In genomic region chr11:46675949-46676348, GRCh38 we compare ENCODE assay signal across 12 cellular contexts. TPM values are rescaled to one million over a fixed set of nuclear protein-coding genes. Genes with fewer than 3 reads are reported as not detected.
DNase-seq lines count a peak whose midpoint lies in the region; ATAC-seq and TF ChIP-seq lines count a peak whose summit lies in the region.
"Had no signal": no experiment of that assay in that cellular context is flagged by ENCODE, and none has a peak within 500 bp of the region (broad histone marks: within the 10 kb centered on the region; RNA-seq: fewer than 3 reads in every experiment).

No MANE protein-coding gene starts in this region.

- peaks cover 5 to 10% (median 9%) of the 10 kb centered on the region in 3 donors for H3K27me3 Mint-ChIP-seq in immature natural killer cell (ENCODE audit: low read depth in 3 of 3)

- TF ChIP-seq CTCF in ovary (IDR thresholded peaks at IDR 0.05) = no peak

- H3K9me3 Mint-ChIP-seq in immature natural killer cell = no peaks in the 10 kb centered on the region

- no peak for TF ChIP-seq EP300 in ovary (IDR thresholded peaks at IDR 0.05)

- peaks cover 55 to 57% of the 10 kb centered on the region in 2 donors for H3K4me1 Mint-ChIP-seq in immature natural killer cell

- H3K27ac ChIP-seq in epithelial cell of prostate (peak overlapping the region; percentile 70), ovary (peak overlapping the region; percentile 7 to 71)

- peaks cover 22% of the 10 kb centered on the region for H3K4me1 ChIP-seq in ovary (ENCODE audit: insufficient read depth)

- peak; percentile 6 for DNase-seq in left cardiac atrium
- DNase-seq in left ventricle myocardium superior = no peak
- no peak for DNase-seq in epithelial cell of prostate (ENCODE audit: low read depth, low spot score)
- DNase-seq in ovary = peak in 2 of 5 donors; percentile 12 to 29
- no peak for DNase-seq in AG08396 (ENCODE audit: low spot score)
- DNase-seq in left lobe of liver (ENCODE audit: low spot score) = no peak
- DNase-seq in OCI-M2 (lab: John Stamatoyannopoulos, UW; ENCODE audit: unreplicated experiment) = no peak
- DNase-seq in immature natural killer cell = no peak
- DNase-seq: activated T-cell treated with anti-CD3 and anti-CD28 coated beads for 4 hours; NCI-H345; stimulated activated CD8-positive, alpha-beta memory T cell treated with anti-CD3 and anti-CD28 coated beads, Interleukin-4, amount 100 ng/mL, for 48 hours; T-helper 1 cell had no signal

- no peaks in the 10 kb centered on the region for H3K9me3 ChIP-seq in ovary

- WGBS in ovary, 3 donors = 63 to 79% (median 65%) methylated on average over 7 of the region's 7 CpGs

- no peak for TF ChIP-seq POLR2A in ovary (IDR thresholded peaks at IDR 0.05)

- H3K27me3 ChIP-seq in ovary = no peaks in the 10 kb centered on the region

- H3K36me3 ChIP-seq in ovary = no peaks in the 10 kb centered on the region

- peak overlapping the region in 3 of 6 donors; percentile 19 to 94 (median 94) for H3K27ac Mint-ChIP-seq in immature natural killer cell

- ATAC-seq in left cardiac atrium (no peak), left ventricle myocardium superior (no peak), left lobe of liver (no peak)

- peaks cover 7 to 28% (median 16%) of the 10 kb centered on the region in 3 donors for H3K36me3 Mint-ChIP-seq in immature natural killer cell

- intact Hi-C loops in left cardiac atrium (cut with DNase I) = no loop called here
- intact Hi-C loops in left ventricle myocardium superior (cut with micrococcal nuclease) = no loop called here
- intact Hi-C loops in ovary (cut with DNase I) = no loop called here

- H3K4me3 ChIP-seq in ovary = no peak overlapping the region

- no peak overlapping the region for H3K4me3 Mint-ChIP-seq in immature natural killer cell

RNA-seq across cellular contexts. Expression of gene ARHGAP1, which starts 24.5 kb away (rescaled TPM):
- total RNA-seq in left cardiac atrium (100 to 1,000 TPM; 112 to 144 TPM), left ventricle myocardium superior (65.2 TPM), ovary (10 to 100 TPM; 24.1 to 95.9 (median 74.9) TPM), left lobe of liver (29.3 TPM)
- polyA plus RNA-seq in ovary (10 to 100 TPM; 36.2 to 50.7 TPM), immature natural killer cell (100 to 1,000 TPM in 1 of 3 donors, 10 to 100 TPM in 2; 38.6 to 104 (median 60.4) TPM)

RNA-seq across cellular contexts. Expression of gene ZNF408, which starts 24.9 kb away (rescaled TPM):
- total RNA-seq in left cardiac atrium = 1 to 10 TPM; 7.4 to 9.3 TPM
- total RNA-seq in left ventricle myocardium superior = 7.1 TPM
- total RNA-seq in ovary = 10 to 100 TPM in 1 of 7 donors, 1 to 10 TPM in 6; 4.7 to 11.6 (median 7.8) TPM
- polyA plus RNA-seq in ovary = 1 to 10 TPM; 1.4 to 8.0 TPM
- 9.4 TPM for total RNA-seq in left lobe of liver
- 10 to 100 TPM in 1 of 3 donors, 1 to 10 TPM in 2; 9.1 to 14.6 (median 9.5) TPM for polyA plus RNA-seq in immature natural killer cell

RNA-seq across cellular contexts. Expression of gene F2, which starts 43.1 kb away (rescaled TPM):
- total RNA-seq in left cardiac atrium (not detected), left ventricle myocardium superior (not detected), ovary (under 1 TPM in 4 of 7 donors, not detected in 3; 0.12 to 1.00 (median 0.37) TPM), left lobe of liver (1,408 TPM)
- polyA plus RNA-seq in ovary (under 1 TPM; 0.10 to 0.30 TPM), immature natural killer cell (not detected)

RNA-seq across cellular contexts. Expression of gene ATG13, which starts 58.6 kb away (rescaled TPM):
- total RNA-seq in left cardiac atrium (10 to 100 TPM; 51.4 to 52.1 TPM), left ventricle myocardium superior (34.4 TPM), ovary (10 to 100 TPM; 41.8 to 60.1 (median 54.5) TPM), left lobe of liver (43.0 TPM)
- polyA plus RNA-seq in ovary (100 to 1,000 TPM in 1 of 2 donors, 10 to 100 TPM in 1; 37.2 to 119 TPM), immature natural killer cell (100 to 1,000 TPM in 2 of 3 donors, 10 to 100 TPM in 1; 67.4 to 103 (median 100) TPM)

RNA-seq across cellular contexts. Expression of gene HARBI1, which starts 58.9 kb away (rescaled TPM):
- 1 to 10 TPM; 2.9 to 3.9 TPM for total RNA-seq in left cardiac atrium
- total RNA-seq in left ventricle myocardium superior = 3.1 TPM
- total RNA-seq in ovary = 1 to 10 TPM; 1.4 to 4.9 (median 3.2) TPM
- 1 to 10 TPM; 1.3 to 2.2 TPM for polyA plus RNA-seq in ovary
- total RNA-seq in left lobe of liver = 2.8 TPM
- 1 to 10 TPM; 1.3 to 9.9 (median 2.9) TPM for polyA plus RNA-seq in immature natural killer cell

Comparison
In these comparisons a context has a peak if more than half of its experiments do, and no peak if none do; other contexts are left out.
1. RNA of gene F2, which starts 43.1 kb away (total RNA-seq): 1,408 TPM in left lobe of liver (single experiment); 0.12 to 1.00 TPM in ovary, not detected in left cardiac atrium and not detected in left ventricle myocardium superior (single experiment); every median in the first group is over 100 times any median in the second.